Comparison of ENCODE assay signal across 1 cellular context in genomic region chr7:130356760-130357611, GRCh38.
TF ChIP-seq lines count a peak whose summit lies in the region.

No MANE protein-coding gene starts in this region.

TF ChIP-seq in K562, 482 proteins besides CTCF, POLR2A, EP300 and RAD21 (continued from another document):
- TF ChIP-seq ETV6 (IDR thresholded peaks at IDR 0.05; ENCODE audit: borderline replicate concordance in 1 of 2, low read depth in 2 of 2, low read length in 1 of 2), result no peak
- TF ChIP-seq ETV6 (CRISPR knock-in tag; IDR thresholded peaks at IDR 0.05; ENCODE audit: borderline replicate concordance), result no peak
- no peak for TF ChIP-seq KAT8 (IDR thresholded peaks at IDR 0.05; ENCODE audit: low read depth)
- 0 out of 2 replicates have a peak, but pooled peaks have one; percentile 18 for TF ChIP-seq TFAP4 (CRISPR knock-in tag; IDR thresholded peaks at IDR 0.05; ENCODE audit: borderline replicate concordance)
- TF ChIP-seq PBX2 (CRISPR knock-in tag; IDR thresholded peaks at IDR 0.05; ENCODE audit: low read depth), result no peak
- TF ChIP-seq PBX2 (tag; conservative IDR thresholded peaks at IDR 0.05; ENCODE audit: low read depth), result no peak
- peak; percentile 76 for TF ChIP-seq FOSL1 (tag; conservative IDR thresholded peaks at IDR 0.05)
- no peak for TF ChIP-seq NCOR1 (IDR thresholded peaks at IDR 0.05)
